10 cellular contexts compared by ENCODE assay signal in genomic region chr1:47708658-47709301, GRCh38.
DNase-seq lines count a peak whose midpoint lies in the region; ATAC-seq, FAIRE-seq and TF ChIP-seq lines count a peak whose summit lies in the region.
"Had no signal": no experiment of that assay in that cellular context is flagged by ENCODE, and none has a peak within 500 bp of the region (broad histone marks: within the 10 kb centered on the region; RNA-seq: fewer than 3 reads in every experiment).

No MANE protein-coding gene starts in this region.

- peaks cover 6% of the 10 kb centered on the region for H3K4me1 ChIP-seq in keratinocyte (ENCODE audit: control insufficient read depth, extremely low read depth, insufficient read depth, low read length)
- peaks cover 0 to 34% (median 30%) of the 10 kb centered on the region in 4 donors for H3K4me1 ChIP-seq in tibial artery
- H3K4me1 ChIP-seq in naive thymus-derived CD4-positive, alpha-beta T cell (ENCODE audit: control insufficient read depth in 2 of 2, insufficient read depth in 2 of 2, low read length in 2 of 2), result peaks cover 8 to 10% of the 10 kb centered on the region in 2 donors

- peak in 1 of 2 donors; percentile 8 for DNase-seq in activated T-cell treated with anti-CD3 and anti-CD28 coated beads, Interleukin-2, amount 50 U/mL, for 72 hours
- DNase-seq in activated T-cell treated with anti-CD3 and anti-CD28 coated beads for 4 hours (no peak), WTC11 (ENCODE audit: low spot score) (peak; percentile 76), keratinocyte (ENCODE audit: low read depth, low spot score) (no peak), tibial artery (no peak)
- no peak for DNase-seq in naive thymus-derived CD4-positive, alpha-beta T cell
- DNase-seq: NCI-H1436 treated with DMSO at 0.1 percent for 48 hours had no signal

- H3K27ac ChIP-seq in keratinocyte (ENCODE audit: control insufficient read depth, insufficient read depth, low read length) (no peak overlapping the region), tibial artery (peak overlapping the region; percentile 34 to 64)
- no peak overlapping the region for H3K27ac ChIP-seq in naive thymus-derived CD4-positive, alpha-beta T cell (ENCODE audit: low read depth, low read length)

- H3K4me1 Mint-ChIP-seq in activated T-cell treated with anti-CD3 and anti-CD28 coated beads, Interleukin-2, amount 50 U/mL, for 72 hours (ENCODE audit: low read depth), result peaks cover 9% of the 10 kb centered on the region
- H3K4me1 Mint-ChIP-seq in WTC11, result peaks cover 27% of the 10 kb centered on the region
- H3K4me1 Mint-ChIP-seq in naive thymus-derived CD4-positive, alpha-beta T cell, result peaks cover 0 to 12% (median 5%) of the 10 kb centered on the region in 7 donors

- peak overlapping the region; percentile 56 to 63 for H3K4me3 Mint-ChIP-seq in activated T-cell treated with anti-CD3 and anti-CD28 coated beads, Interleukin-2, amount 50 U/mL, for 72 hours
- H3K4me3 Mint-ChIP-seq in WTC11, result peak overlapping the region; percentile 64
- peak overlapping the region in 5 of 10 donors; percentile 21 to 75 (median 48) for H3K4me3 Mint-ChIP-seq in naive thymus-derived CD4-positive, alpha-beta T cell

- CTCF ChIA-PET in WTC11 (lab: Charles Lee), result interaction anchor here (0.6 to 5.7 kb wide), 32 partner anchors 10 to 530 kb away, joined by 3 to 154 read pairs (median 6); partner anchors contain the start of gene FOXD2
- CTCF ChIA-PET in naive thymus-derived CD4-positive, alpha-beta T cell (lab: Charles Lee), result no interaction called here

- no peaks in the 10 kb centered on the region for H3K9me3 Mint-ChIP-seq in activated T-cell treated with anti-CD3 and anti-CD28 coated beads, Interleukin-2, amount 50 U/mL, for 72 hours
- H3K9me3 Mint-ChIP-seq in WTC11, result no peaks in the 10 kb centered on the region
- peaks cover 0 to 2% (median 0%) of the 10 kb centered on the region in 11 donors for H3K9me3 Mint-ChIP-seq in naive thymus-derived CD4-positive, alpha-beta T cell

- no peaks in the 10 kb centered on the region for H3K79me2 ChIP-seq in keratinocyte (ENCODE audit: control insufficient read depth, insufficient read depth, low read length)

- H3K27me3 Mint-ChIP-seq in activated T-cell treated with anti-CD3 and anti-CD28 coated beads, Interleukin-2, amount 50 U/mL, for 72 hours (ENCODE audit: low read depth), result peaks cover 60% of the 10 kb centered on the region
- peaks cover 88% of the 10 kb centered on the region for H3K27me3 Mint-ChIP-seq in WTC11 (ENCODE audit: low read depth)
- H3K27me3 Mint-ChIP-seq in naive thymus-derived CD4-positive, alpha-beta T cell, result peaks cover 38 to 83% (median 59%) of the 10 kb centered on the region in 5 donors

- no peak overlapping the region for H2AFZ ChIP-seq in keratinocyte (ENCODE audit: control insufficient read depth, low read length)

- no peak overlapping the region for H3K27ac Mint-ChIP-seq in activated T-cell treated with anti-CD3 and anti-CD28 coated beads, Interleukin-2, amount 50 U/mL, for 72 hours
- H3K27ac Mint-ChIP-seq in WTC11, result no peak overlapping the region
- H3K27ac Mint-ChIP-seq in naive thymus-derived CD4-positive, alpha-beta T cell, result no peak overlapping the region

- intact Hi-C loops in tibial artery (cut with DNase I; ENCODE audit: low total_unique reads), result loop anchor here (5.0 kb wide), 2 partner anchors 181 to 201 kb away; no protein-coding TSS in a partner anchor
- intact Hi-C loops in naive thymus-derived CD4-positive, alpha-beta T cell (cut with micrococcal nuclease), result loop anchor here in 1 of 2 donors (5.0 kb wide), 1 partner anchor 476 kb away; the partner anchor contains the start of gene TAL1

- POLR2A ChIA-PET in WTC11 (lab: Charles Lee), result interaction anchor here (0.7 to 1.0 kb wide), 2 partner anchors 17 to 271 kb away, joined by 3 to 4 read pairs; partner anchors contain the start of gene FOXD2
- POLR2A ChIA-PET in naive thymus-derived CD4-positive, alpha-beta T cell (lab: Charles Lee), result no interaction called here

- H3K4me3 ChIP-seq in keratinocyte (ENCODE audit: control insufficient read depth in 2 of 3, extremely low read depth in 1 of 3, insufficient read depth in 2 of 3, low read depth in 1 of 3, low read length in 3 of 3) (peak overlapping the region in 1 of 3 experiments; percentile 50), tibial artery (peak overlapping the region; percentile 43 to 57)
- H3K4me3 ChIP-seq in naive thymus-derived CD4-positive, alpha-beta T cell (ENCODE audit: low read length), result no peak overlapping the region
- H3K4me3 ChIP-seq: lung had no signal

- ATAC-seq in activated T-cell treated with anti-CD3 and anti-CD28 coated beads, Interleukin-2, amount 50 U/mL, for 72 hours (replicated peaks in 1 of 2), result no peak
- peak; percentile 17 for ATAC-seq in WTC11
- no peak for ATAC-seq in HG03460 (IDR thresholded peaks at IDR 0.05; ENCODE audit: unreplicated experiment)
- no peak for ATAC-seq in GM19324 (IDR thresholded peaks at IDR 0.05; ENCODE audit: low FRiP score, unreplicated experiment)
- no peak for ATAC-seq in naive thymus-derived CD4-positive, alpha-beta T cell

- H3K36me3 ChIP-seq in keratinocyte (ENCODE audit: control insufficient read depth in 2 of 2, extremely low read depth in 1 of 2, insufficient read depth in 2 of 2, low read length in 2 of 2) (no peaks in the 10 kb centered on the region), tibial artery (no peaks in the 10 kb centered on the region)
- no peaks in the 10 kb centered on the region for H3K36me3 ChIP-seq in naive thymus-derived CD4-positive, alpha-beta T cell (ENCODE audit: control insufficient read depth in 2 of 3, insufficient read depth in 3 of 3, low read length in 3 of 3)

- no peak overlapping the region for H3K9ac ChIP-seq in keratinocyte (ENCODE audit: control insufficient read depth, extremely low read depth, insufficient read depth, low read length)

- no peaks in the 10 kb centered on the region for H3K9me1 ChIP-seq in keratinocyte (ENCODE audit: control insufficient read depth, extremely low read depth, insufficient read depth, low read length)

- H3K9me3 ChIP-seq in keratinocyte (ENCODE audit: control insufficient read depth, low read depth, low read length) (no peaks in the 10 kb centered on the region), tibial artery (no peaks in the 10 kb centered on the region)
- H3K9me3 ChIP-seq in naive thymus-derived CD4-positive, alpha-beta T cell (ENCODE audit: control insufficient read depth in 2 of 3, low read length in 3 of 3), result no peaks in the 10 kb centered on the region

- H3K27me3 ChIP-seq in keratinocyte (ENCODE audit: control insufficient read depth, extremely low read depth, insufficient read depth, low read length) (peaks cover 65% of the 10 kb centered on the region), tibial artery (peaks cover 0 to 29% of the 10 kb centered on the region in 2 donors)
- H3K27me3 ChIP-seq in naive thymus-derived CD4-positive, alpha-beta T cell (ENCODE audit: control insufficient read depth in 2 of 2, insufficient read depth in 2 of 2, low read length in 2 of 2), result peaks cover 5 to 20% of the 10 kb centered on the region in 2 donors

- H3K36me3 Mint-ChIP-seq in activated T-cell treated with anti-CD3 and anti-CD28 coated beads, Interleukin-2, amount 50 U/mL, for 72 hours (ENCODE audit: insufficient read depth in 2 of 2), result no peaks in the 10 kb centered on the region
- no peaks in the 10 kb centered on the region for H3K36me3 Mint-ChIP-seq in WTC11
- no peaks in the 10 kb centered on the region for H3K36me3 Mint-ChIP-seq in naive thymus-derived CD4-positive, alpha-beta T cell

- H3K4me2 ChIP-seq in keratinocyte (ENCODE audit: control insufficient read depth, extremely low read depth, insufficient read depth, low read depth, low read length), result peak overlapping the region; percentile 76

- H4K20me1 ChIP-seq in keratinocyte (ENCODE audit: control insufficient read depth, extremely low read depth, insufficient read depth, low read length), result no peaks in the 10 kb centered on the region

- TF ChIP-seq CTCF in WTC11 (IDR thresholded peaks at IDR 0.05) (no peak), keratinocyte (optimal IDR thresholded peaks at IDR 0.05 in 1 of 3, IDR thresholded peaks at IDR 0.05 in 1 of 3, conservative IDR thresholded peaks at IDR 0.05 in 1 of 3; ENCODE audit: extremely low read depth in 1 of 3, insufficient read depth in 2 of 3, low read length in 3 of 3) (no peak), tibial artery (IDR thresholded peaks at IDR 0.05) (no peak)

- no peak for FAIRE-seq in keratinocyte (lab: Jason Lieb, UNC)

- dilution Hi-C loops in keratinocyte (cut with MboI; ENCODE audit: extremely low pct_ligation_motif_present, low sequenced_read_pairs), result no loop called here

TF ChIP-seq in WTC11, 78 proteins besides CTCF, POLR2A, EP300 and RAD21 (continues in another document):
- TF ChIP-seq, protein P1, sequence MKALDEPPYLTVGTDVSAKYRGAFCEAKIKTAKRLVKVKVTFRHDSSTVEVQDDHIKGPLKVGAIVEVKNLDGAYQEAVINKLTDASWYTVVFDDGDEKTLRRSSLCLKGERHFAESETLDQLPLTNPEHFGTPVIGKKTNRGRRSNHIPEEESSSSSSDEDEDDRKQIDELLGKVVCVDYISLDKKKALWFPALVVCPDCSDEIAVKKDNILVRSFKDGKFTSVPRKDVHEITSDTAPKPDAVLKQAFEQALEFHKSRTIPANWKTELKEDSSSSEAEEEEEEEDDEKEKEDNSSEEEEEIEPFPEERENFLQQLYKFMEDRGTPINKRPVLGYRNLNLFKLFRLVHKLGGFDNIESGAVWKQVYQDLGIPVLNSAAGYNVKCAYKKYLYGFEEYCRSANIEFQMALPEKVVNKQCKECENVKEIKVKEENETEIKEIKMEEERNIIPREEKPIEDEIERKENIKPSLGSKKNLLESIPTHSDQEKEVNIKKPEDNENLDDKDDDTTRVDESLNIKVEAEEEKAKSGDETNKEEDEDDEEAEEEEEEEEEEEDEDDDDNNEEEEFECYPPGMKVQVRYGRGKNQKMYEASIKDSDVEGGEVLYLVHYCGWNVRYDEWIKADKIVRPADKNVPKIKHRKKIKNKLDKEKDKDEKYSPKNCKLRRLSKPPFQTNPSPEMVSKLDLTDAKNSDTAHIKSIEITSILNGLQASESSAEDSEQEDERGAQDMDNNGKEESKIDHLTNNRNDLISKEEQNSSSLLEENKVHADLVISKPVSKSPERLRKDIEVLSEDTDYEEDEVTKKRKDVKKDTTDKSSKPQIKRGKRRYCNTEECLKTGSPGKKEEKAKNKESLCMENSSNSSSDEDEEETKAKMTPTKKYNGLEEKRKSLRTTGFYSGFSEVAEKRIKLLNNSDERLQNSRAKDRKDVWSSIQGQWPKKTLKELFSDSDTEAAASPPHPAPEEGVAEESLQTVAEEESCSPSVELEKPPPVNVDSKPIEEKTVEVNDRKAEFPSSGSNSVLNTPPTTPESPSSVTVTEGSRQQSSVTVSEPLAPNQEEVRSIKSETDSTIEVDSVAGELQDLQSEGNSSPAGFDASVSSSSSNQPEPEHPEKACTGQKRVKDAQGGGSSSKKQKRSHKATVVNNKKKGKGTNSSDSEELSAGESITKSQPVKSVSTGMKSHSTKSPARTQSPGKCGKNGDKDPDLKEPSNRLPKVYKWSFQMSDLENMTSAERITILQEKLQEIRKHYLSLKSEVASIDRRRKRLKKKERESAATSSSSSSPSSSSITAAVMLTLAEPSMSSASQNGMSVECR (CRISPR knock-in tag; IDR thresholded peaks at IDR 0.05; ENCODE audit: borderline replicate concordance), result no peak

Comparison
In these comparisons a context has a peak if more than half of its experiments do, and no peak if none do; other contexts are left out.
1. H3K27ac ChIP-seq: peak in tibial artery (2 of 2); none in keratinocyte (single experiment) and naive thymus-derived CD4-positive, alpha-beta T cell (single experiment).